ENCODE assay signal across 1 cellular context in the genomic region with DNA sequence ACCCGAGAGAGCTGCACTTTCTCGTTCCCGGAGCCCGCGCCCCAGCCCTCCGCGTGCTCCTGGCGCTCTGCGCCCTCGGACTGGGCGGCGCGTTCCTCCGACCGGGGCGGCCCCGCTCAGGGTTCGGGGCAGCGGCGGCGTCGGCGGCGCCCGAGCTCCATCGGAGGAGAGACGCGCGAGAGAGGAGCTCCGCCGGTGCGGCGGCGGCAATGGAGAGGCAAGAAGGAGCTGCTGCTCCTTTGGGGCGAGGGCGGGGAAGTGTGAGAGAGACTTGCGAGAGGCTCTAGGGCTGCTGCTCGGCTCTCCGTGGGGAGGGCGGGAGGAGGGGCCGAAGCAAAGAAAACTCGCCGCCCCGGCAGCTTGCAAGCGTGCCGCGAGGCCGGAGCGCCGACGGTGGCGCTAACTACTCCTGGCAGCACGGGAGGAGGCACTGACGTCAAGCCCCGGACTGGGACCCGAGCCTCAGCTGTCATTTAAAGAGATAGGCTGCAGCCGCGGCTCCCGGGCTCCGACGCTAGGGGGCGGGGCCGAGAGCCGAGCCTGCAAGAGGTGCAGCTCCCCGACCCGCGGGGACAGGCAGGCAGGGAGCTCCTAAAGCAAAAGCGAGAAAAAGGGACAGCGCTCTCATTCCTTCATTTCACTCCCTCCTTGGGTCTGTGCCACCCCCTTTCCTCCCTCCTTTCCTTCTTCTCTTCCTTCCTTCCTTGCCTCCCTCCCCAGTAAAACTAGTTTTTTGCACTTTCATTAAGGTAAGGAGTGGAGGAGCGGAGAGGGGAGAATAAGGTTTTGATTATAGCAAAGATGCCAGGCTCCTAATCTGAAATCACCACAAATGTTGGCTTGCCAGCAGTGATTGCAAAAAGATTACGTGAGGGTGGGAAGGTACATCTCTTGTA.
TF ChIP-seq lines count a peak whose summit lies in the region.

A gene (minus strand): TSS at position 262 of the 896 bp plus-strand sequence.

TF ChIP-seq in HepG2, 621 proteins besides CTCF, POLR2A, EP300 and RAD21 (continued from another document):
- TF ChIP-seq ZNF615 (CRISPR knock-in tag; IDR thresholded peaks at IDR 0.05; ENCODE audit: borderline replicate concordance) (no peak), ONECUT2 (CRISPR knock-in tag; IDR thresholded peaks at IDR 0.05) (no peak), ZNF607 (CRISPR knock-in tag; IDR thresholded peaks at IDR 0.05; ENCODE audit: borderline replicate concordance) (no peak), ZNF205 (CRISPR knock-in tag; IDR thresholded peaks at IDR 0.05) (no peak), SIN3B (IDR thresholded peaks at IDR 0.05; ENCODE audit: low read length) (no peak), YEATS4 (CRISPR knock-in tag; IDR thresholded peaks at IDR 0.05; ENCODE audit: borderline replicate concordance) (0 out of 2 replicates have a peak, but pooled peaks have one; percentile 32)
- TF ChIP-seq, protein P1, sequence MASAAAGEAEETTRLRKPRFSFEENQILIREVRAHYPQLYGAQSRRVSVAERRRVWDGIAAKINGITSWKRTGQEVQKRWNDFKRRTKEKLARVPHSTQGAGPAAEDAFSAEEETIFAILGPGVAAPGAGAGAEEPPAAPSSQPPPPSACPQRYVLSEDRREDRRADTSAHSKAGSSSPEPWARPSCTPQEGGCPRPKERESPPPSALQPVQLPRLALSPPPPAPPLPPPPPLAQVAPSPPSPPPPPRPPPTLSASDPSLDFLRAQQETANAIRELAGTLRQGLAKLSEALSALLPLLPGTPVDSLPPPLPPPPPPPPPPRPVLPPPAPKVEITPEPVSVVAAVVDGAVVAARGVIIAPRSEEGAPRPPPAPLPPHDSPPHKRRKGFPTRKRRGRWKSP (CRISPR knock-in tag; IDR thresholded peaks at IDR 0.05), result peak; percentile 79
- TF ChIP-seq, protein P2, sequence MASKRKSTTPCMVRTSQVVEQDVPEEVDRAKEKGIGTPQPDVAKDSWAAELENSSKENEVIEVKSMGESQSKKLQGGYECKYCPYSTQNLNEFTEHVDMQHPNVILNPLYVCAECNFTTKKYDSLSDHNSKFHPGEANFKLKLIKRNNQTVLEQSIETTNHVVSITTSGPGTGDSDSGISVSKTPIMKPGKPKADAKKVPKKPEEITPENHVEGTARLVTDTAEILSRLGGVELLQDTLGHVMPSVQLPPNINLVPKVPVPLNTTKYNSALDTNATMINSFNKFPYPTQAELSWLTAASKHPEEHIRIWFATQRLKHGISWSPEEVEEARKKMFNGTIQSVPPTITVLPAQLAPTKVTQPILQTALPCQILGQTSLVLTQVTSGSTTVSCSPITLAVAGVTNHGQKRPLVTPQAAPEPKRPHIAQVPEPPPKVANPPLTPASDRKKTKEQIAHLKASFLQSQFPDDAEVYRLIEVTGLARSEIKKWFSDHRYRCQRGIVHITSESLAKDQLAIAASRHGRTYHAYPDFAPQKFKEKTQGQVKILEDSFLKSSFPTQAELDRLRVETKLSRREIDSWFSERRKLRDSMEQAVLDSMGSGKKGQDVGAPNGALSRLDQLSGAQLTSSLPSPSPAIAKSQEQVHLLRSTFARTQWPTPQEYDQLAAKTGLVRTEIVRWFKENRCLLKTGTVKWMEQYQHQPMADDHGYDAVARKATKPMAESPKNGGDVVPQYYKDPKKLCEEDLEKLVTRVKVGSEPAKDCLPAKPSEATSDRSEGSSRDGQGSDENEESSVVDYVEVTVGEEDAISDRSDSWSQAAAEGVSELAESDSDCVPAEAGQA (IDR thresholded peaks at IDR 0.05; ENCODE audit: low read depth), result no peak
- TF ChIP-seq, protein P2 (CRISPR knock-in tag; IDR thresholded peaks at IDR 0.05; ENCODE audit: borderline replicate concordance), result no peak
- TF ChIP-seq, protein P3, sequence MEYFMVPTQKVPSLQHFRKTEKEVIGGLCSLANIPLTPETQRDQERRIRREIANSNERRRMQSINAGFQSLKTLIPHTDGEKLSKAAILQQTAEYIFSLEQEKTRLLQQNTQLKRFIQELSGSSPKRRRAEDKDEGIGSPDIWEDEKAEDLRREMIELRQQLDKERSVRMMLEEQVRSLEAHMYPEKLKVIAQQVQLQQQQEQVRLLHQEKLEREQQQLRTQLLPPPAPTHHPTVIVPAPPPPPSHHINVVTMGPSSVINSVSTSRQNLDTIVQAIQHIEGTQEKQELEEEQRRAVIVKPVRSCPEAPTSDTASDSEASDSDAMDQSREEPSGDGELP (IDR thresholded peaks at IDR 0.05; ENCODE audit: borderline replicate concordance, low read depth), result peak; percentile 37; the same call in 1 of the 2 replicates
- TF ChIP-seq, protein P4, sequence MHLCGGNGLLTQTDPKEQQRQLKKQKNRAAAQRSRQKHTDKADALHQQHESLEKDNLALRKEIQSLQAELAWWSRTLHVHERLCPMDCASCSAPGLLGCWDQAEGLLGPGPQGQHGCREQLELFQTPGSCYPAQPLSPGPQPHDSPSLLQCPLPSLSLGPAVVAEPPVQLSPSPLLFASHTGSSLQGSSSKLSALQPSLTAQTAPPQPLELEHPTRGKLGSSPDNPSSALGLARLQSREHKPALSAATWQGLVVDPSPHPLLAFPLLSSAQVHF (CRISPR knock-in tag; IDR thresholded peaks at IDR 0.05), result no peak
- TF ChIP-seq, protein P5, sequence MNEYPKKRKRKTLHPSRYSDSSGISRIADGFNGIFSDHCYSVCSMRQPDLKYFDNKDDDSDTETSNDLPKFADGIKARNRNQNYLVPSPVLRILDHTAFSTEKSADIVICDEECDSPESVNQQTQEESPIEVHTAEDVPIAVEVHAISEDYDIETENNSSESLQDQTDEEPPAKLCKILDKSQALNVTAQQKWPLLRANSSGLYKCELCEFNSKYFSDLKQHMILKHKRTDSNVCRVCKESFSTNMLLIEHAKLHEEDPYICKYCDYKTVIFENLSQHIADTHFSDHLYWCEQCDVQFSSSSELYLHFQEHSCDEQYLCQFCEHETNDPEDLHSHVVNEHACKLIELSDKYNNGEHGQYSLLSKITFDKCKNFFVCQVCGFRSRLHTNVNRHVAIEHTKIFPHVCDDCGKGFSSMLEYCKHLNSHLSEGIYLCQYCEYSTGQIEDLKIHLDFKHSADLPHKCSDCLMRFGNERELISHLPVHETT (CRISPR knock-in tag; conservative IDR thresholded peaks at IDR 0.05), result no peak
- TF ChIP-seq, protein P6, sequence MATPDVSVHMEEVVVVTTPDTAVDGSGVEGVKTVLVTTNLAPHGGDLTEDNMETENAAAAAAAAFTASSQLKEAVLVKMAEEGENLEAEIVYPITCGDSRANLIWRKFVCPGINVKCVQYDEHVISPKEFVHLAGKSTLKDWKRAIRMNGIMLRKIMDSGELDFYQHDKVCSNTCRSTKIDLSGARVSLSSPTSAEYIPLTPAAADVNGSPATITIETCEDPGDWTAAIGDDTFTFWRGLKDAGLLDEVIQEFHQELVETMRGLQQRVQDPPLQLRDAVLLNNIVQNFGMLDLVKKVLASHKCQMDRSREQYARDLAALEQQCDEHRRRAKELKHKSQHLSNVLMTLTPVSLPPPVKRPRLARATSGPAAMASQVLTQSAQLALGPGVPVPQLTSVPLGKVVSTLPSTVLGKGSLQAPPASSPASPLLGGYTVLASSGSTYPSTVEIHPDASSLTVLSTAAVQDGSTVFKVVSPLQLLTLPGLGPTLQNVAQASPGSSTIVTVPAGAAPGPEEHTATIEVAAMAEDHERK (CRISPR knock-in tag; IDR thresholded peaks at IDR 0.05; ENCODE audit: low read depth), result no peak
- TF ChIP-seq, protein P7, sequence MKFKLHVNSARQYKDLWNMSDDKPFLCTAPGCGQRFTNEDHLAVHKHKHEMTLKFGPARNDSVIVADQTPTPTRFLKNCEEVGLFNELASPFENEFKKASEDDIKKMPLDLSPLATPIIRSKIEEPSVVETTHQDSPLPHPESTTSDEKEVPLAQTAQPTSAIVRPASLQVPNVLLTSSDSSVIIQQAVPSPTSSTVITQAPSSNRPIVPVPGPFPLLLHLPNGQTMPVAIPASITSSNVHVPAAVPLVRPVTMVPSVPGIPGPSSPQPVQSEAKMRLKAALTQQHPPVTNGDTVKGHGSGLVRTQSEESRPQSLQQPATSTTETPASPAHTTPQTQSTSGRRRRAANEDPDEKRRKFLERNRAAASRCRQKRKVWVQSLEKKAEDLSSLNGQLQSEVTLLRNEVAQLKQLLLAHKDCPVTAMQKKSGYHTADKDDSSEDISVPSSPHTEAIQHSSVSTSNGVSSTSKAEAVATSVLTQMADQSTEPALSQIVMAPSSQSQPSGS (CRISPR knock-in tag; IDR thresholded peaks at IDR 0.05), result peak; percentile 54; the same call in 1 of the 2 replicates
- TF ChIP-seq, protein P8, sequence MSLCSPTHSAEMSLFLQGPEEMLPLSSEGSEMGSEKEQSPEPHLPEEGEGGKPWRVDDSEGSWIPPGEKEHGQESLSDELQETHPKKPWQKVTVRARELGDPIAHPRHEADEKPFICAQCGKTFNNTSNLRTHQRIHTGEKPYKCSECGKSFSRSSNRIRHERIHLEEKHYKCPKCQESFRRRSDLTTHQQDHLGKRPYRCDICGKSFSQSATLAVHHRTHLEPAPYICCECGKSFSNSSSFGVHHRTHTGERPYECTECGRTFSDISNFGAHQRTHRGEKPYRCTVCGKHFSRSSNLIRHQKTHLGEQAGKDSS (CRISPR knock-in tag; IDR thresholded peaks at IDR 0.05; ENCODE audit: borderline replicate concordance, low read depth), result peak; percentile 33; the same call in 1 of the 2 replicates
TF ChIP-seq in HepG2: peak in this region for 28.
